In genomic region chr12:91273542-91273941, GRCh38 we compare ENCODE assay signal across 14 cellular contexts.
A peak's percentile ranks its signal among the peaks of the same experiment; 100 is the strongest.
DNase-seq lines count a peak whose midpoint lies in the region; ATAC-seq and TF ChIP-seq lines count a peak whose summit lies in the region.
"Had no signal": no experiment of that assay in that cellular context is flagged by ENCODE, and none has a peak within 500 bp of the region (broad histone marks: within the 10 kb centered on the region; RNA-seq: fewer than 3 reads in every experiment).

No MANE protein-coding gene starts in this region.

- TF ChIP-seq POLR2A in upper lobe of left lung (IDR thresholded peaks at IDR 0.05) = no peak

- H3K4me3 Mint-ChIP-seq in brain (no peak overlapping the region), nephron progenitor cell (no peak overlapping the region)
- H3K4me3 Mint-ChIP-seq: naive thymus-derived CD8-positive, alpha-beta T cell; stimulated activated naive B cell treated with anti-CD40 and anti-IgM and Interleukin-4, amounts not matched to agents 10 μg/mL and 1 μg/mL and 100 μg/mL, for 72 hours had no signal

- peak overlapping the region; percentile 48 to 73 (median 56) for H3K27ac ChIP-seq in upper lobe of left lung

- peak in 1 of 4 donors; percentile 85 for TF ChIP-seq EP300 in upper lobe of left lung (IDR thresholded peaks at IDR 0.05)

- peak; percentile 71 for ATAC-seq in Right ventricle myocardium superior (ENCODE audit: poor library complexity)
- ATAC-seq in upper lobe of left lung (ENCODE audit: low FRiP score in 2 of 2) = peak in 1 of 2 donors; percentile 57
- ATAC-seq in HG02571 (IDR thresholded peaks at IDR 0.05; ENCODE audit: unreplicated experiment) = no peak
- ATAC-seq: naive thymus-derived CD8-positive, alpha-beta T cell; stimulated activated naive B cell treated with anti-CD40 and anti-IgM and Interleukin-4, amounts not matched to agents 10 μg/mL and 1 μg/mL and 100 μg/mL, for 72 hours had no signal

- H3K9me3 ChIP-seq in upper lobe of left lung = no peaks in the 10 kb centered on the region

- DNase-seq in Right ventricle myocardium superior (no peak), nephron progenitor cell (no peak), upper lobe of left lung (peak in 1 of 2 donors; percentile 22), NCI-H2227 treated with DMSO at 0.1 percent for 48 hours (lab: John Stamatoyannopoulos, UW) (no peak)
- DNase-seq in activated CD4-positive, alpha-beta T cell treated with anti-CD3 and anti-CD28 coated beads for 48 hours = no peak
- DNase-seq: activated T-cell treated with anti-CD3 and anti-CD28 coated beads, Interleukin-2, amount 50 U/mL, for 48 hours; AML-193; naive thymus-derived CD8-positive, alpha-beta T cell; NCI-H2171 treated with DMSO at 0.1 percent for 48 hours; NK-92 treated with Interleukin-12 subunit alpha and Interleukin-12 subunit beta, amount 100 ng/mL, for 24 hours; SIG-M5; stimulated activated naive B cell treated with anti-CD40 and anti-IgM and Interleukin-4, amounts not matched to agents 10 μg/mL and 1 μg/mL and 100 μg/mL, for 72 hours had no signal

- H3K27me3 Mint-ChIP-seq in brain (peaks cover 7% of the 10 kb centered on the region), nephron progenitor cell (ENCODE audit: low read depth, poor library complexity) (no peaks in the 10 kb centered on the region)

- WGBS in upper lobe of left lung, 2 donors = 63 to 71% methylated on average over 5 of the region's 5 CpGs

- H3K4me3 ChIP-seq in upper lobe of left lung = no peak overlapping the region

- no peaks in the 10 kb centered on the region for H3K36me3 ChIP-seq in upper lobe of left lung

- TF ChIP-seq CTCF in brain (conservative IDR thresholded peaks at IDR 0.05) (no peak), nephron progenitor cell (IDR thresholded peaks at IDR 0.05) (no peak), upper lobe of left lung (IDR thresholded peaks at IDR 0.05) (no peak)

- H3K4me1 ChIP-seq in upper lobe of left lung = peaks cover 0 to 10% (median 7%) of the 10 kb centered on the region in 4 donors

- peaks cover 0 to 2% (median 0%) of the 10 kb centered on the region in 5 experiments for H3K9me3 Mint-ChIP-seq in brain
- peaks cover 12% of the 10 kb centered on the region for H3K9me3 Mint-ChIP-seq in nephron progenitor cell
- H3K9me3 Mint-ChIP-seq: naive thymus-derived CD8-positive, alpha-beta T cell; stimulated activated naive B cell treated with anti-CD40 and anti-IgM and Interleukin-4, amounts not matched to agents 10 μg/mL and 1 μg/mL and 100 μg/mL, for 72 hours had no signal

- intact Hi-C loops in Right ventricle myocardium superior (cut with DNase I) = no loop called here

- H3K27me3 ChIP-seq in upper lobe of left lung = no peaks in the 10 kb centered on the region

- H3K4me1 Mint-ChIP-seq in brain (peaks cover 63% of the 10 kb centered on the region), nephron progenitor cell (peaks cover 58% of the 10 kb centered on the region)
- H3K4me1 Mint-ChIP-seq: naive thymus-derived CD8-positive, alpha-beta T cell; stimulated activated naive B cell treated with anti-CD40 and anti-IgM and Interleukin-4, amounts not matched to agents 10 μg/mL and 1 μg/mL and 100 μg/mL, for 72 hours had no signal

- H3K27ac Mint-ChIP-seq in brain (peak overlapping the region in 3 of 5 experiments; percentile 52 to 80 (median 54)), nephron progenitor cell (peak overlapping the region; percentile 73)
- H3K27ac Mint-ChIP-seq: naive thymus-derived CD8-positive, alpha-beta T cell; stimulated activated naive B cell treated with anti-CD40 and anti-IgM and Interleukin-4, amounts not matched to agents 10 μg/mL and 1 μg/mL and 100 μg/mL, for 72 hours had no signal

- H3K36me3 Mint-ChIP-seq in brain = no peaks in the 10 kb centered on the region
- H3K36me3 Mint-ChIP-seq in nephron progenitor cell (ENCODE audit: low read depth) = peaks cover 16% of the 10 kb centered on the region
- H3K36me3 Mint-ChIP-seq: naive thymus-derived CD8-positive, alpha-beta T cell; stimulated activated naive B cell treated with anti-CD40 and anti-IgM and Interleukin-4, amounts not matched to agents 10 μg/mL and 1 μg/mL and 100 μg/mL, for 72 hours had no signal
